1 cellular context compared by ENCODE assay signal in the genomic region with DNA sequence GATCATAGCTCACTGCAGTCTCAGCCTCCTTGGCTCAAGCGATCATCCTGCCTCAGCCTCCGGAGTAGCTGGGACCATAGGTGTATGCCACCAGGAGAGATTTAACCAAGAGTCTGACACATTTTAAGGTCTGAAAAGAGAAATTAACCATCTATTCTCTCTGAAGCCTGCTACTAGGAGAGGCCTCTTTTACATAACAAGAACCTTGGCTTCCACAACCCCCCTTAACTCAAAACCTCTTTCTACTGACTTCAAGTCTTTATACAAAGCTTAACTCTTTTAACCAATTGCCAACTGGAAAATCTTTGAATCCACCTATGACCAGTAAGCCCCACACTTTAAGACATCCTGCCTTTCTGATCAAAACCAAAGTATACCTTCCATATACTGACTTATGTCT.
TF ChIP-seq lines count a peak whose summit lies in the region.

No MANE protein-coding gene starts in this region.

TF ChIP-seq in WTC11, 78 proteins besides CTCF, POLR2A, EP300 and RAD21 (continued from another document):
- TF ChIP-seq STAT6 (CRISPR knock-in tag; conservative IDR thresholded peaks at IDR 0.05; ENCODE audit: low read depth) (no peak), NFE2L1 (CRISPR knock-in tag; IDR thresholded peaks at IDR 0.05) (no peak)
TF ChIP-seq in WTC11: peak in this region for 0.
